In the genomic region with DNA sequence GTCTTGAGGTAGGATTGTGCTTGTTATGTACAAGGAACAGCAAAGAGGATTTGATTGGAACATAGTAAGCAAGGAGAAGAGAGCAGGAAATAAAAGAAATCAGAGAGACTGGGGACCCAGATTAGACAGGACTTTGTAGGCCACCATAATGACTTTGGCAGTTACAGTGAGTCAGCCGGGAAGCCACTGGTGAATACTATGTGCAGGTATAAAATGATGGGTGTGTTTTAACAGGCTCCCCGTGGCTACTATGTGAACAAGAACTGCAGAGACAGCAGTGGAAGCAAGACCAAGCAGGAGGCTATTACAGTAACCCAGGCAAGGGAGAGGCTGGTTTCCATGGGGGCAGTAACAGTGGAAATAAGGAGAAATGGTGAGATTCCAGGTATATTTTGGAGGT, we compare ENCODE assay signal across 15 cellular contexts.
"Had no signal": no experiment of that assay in that cellular context is flagged by ENCODE, and none has a peak within 500 bp of the region (broad histone marks: within the 10 kb centered on the region; RNA-seq: fewer than 3 reads in every experiment).

No MANE protein-coding gene starts in this region.

- H3K4me1 ChIP-seq: ascending aorta had no signal

- H3K27me3 ChIP-seq: ascending aorta, ovary, thyroid gland had no signal

- H3K4me1 Mint-ChIP-seq: activated B cell treated with CpG ODN at 0.5 μM for 24 hours; stimulated activated naive CD8-positive, alpha-beta T cell treated with anti-CD3 and anti-CD28 coated beads, Interleukin-15, amount 100 ng/mL, for 72 hours had no signal

- H3K9me3 ChIP-seq: ascending aorta, ovary, thyroid gland had no signal

- H3K27ac Mint-ChIP-seq: activated B cell treated with CpG ODN at 0.5 μM for 24 hours; activated naive CD8-positive, alpha-beta T cell treated with anti-CD3 and anti-CD28 coated beads, Interleukin-2, amount 50 U/mL, for 24 hours had no signal

- FAIRE-seq: colon had no signal

- DNase-seq: activated B cell treated with CpG ODN at 0.5 μM for 24 hours; activated CD4-positive, alpha-beta T cell treated with anti-CD3 and anti-CD28 coated beads, Interleukin-2, amount 50 U/mL, for 1 hour; activated naive CD4-positive, alpha-beta T cell treated with Interleukin-2 at 50 U/mL for 16 hours; activated naive CD8-positive, alpha-beta T cell treated with anti-CD3 and anti-CD28 coated beads, Interleukin-2, amount 50 U/mL, for 24 hours; activated T-cell treated with anti-CD3 and anti-CD28 coated beads, Interleukin-2, amount 50 U/mL, for 4 hours; effector CD4-positive, alpha-beta T cell; mesenchymal stem cell; ovary; stimulated activated CD4-positive, alpha-beta T cell treated with anti-CD3 and anti-CD28 coated beads, Interleukin-4, amount 100 ng/mL, for 1 hour; stimulated activated CD8-positive, alpha-beta memory T cell treated with anti-CD3 and anti-CD28 coated beads, Interleukin-4, amount 100 ng/mL, for 48 hours; stimulated activated naive CD8-positive, alpha-beta T cell treated with anti-CD3 and anti-CD28 coated beads, Interleukin-15, amount 100 ng/mL, for 72 hours; thyroid gland had no signal

- H3K4me3 ChIP-seq: ascending aorta, ovary, thyroid gland had no signal

- H3K9me3 Mint-ChIP-seq: activated B cell treated with CpG ODN at 0.5 μM for 24 hours; activated naive CD8-positive, alpha-beta T cell treated with anti-CD3 and anti-CD28 coated beads, Interleukin-2, amount 50 U/mL, for 24 hours; activated T-cell treated with anti-CD3 and anti-CD28 coated beads, Interleukin-2, amount 50 U/mL, for 4 hours; stimulated activated naive CD8-positive, alpha-beta T cell treated with anti-CD3 and anti-CD28 coated beads, Interleukin-15, amount 100 ng/mL, for 72 hours had no signal

- H3K4me3 Mint-ChIP-seq: activated B cell treated with CpG ODN at 0.5 μM for 24 hours; activated naive CD8-positive, alpha-beta T cell treated with anti-CD3 and anti-CD28 coated beads, Interleukin-2, amount 50 U/mL, for 24 hours; activated T-cell treated with anti-CD3 and anti-CD28 coated beads, Interleukin-2, amount 50 U/mL, for 4 hours; stimulated activated naive CD8-positive, alpha-beta T cell treated with anti-CD3 and anti-CD28 coated beads, Interleukin-15, amount 100 ng/mL, for 72 hours had no signal

- H3K27me3 Mint-ChIP-seq: activated B cell treated with CpG ODN at 0.5 μM for 24 hours; activated naive CD8-positive, alpha-beta T cell treated with anti-CD3 and anti-CD28 coated beads, Interleukin-2, amount 50 U/mL, for 24 hours; stimulated activated naive CD8-positive, alpha-beta T cell treated with anti-CD3 and anti-CD28 coated beads, Interleukin-15, amount 100 ng/mL, for 72 hours had no signal

- ATAC-seq: activated naive CD8-positive, alpha-beta T cell treated with anti-CD3 and anti-CD28 coated beads, Interleukin-2, amount 50 U/mL, for 24 hours; activated T-cell treated with anti-CD3 and anti-CD28 coated beads, Interleukin-2, amount 50 U/mL, for 4 hours; SK-N-SH treated with all-trans-retinoic acid at 6 μM for 48 hours; stimulated activated naive CD8-positive, alpha-beta T cell treated with anti-CD3 and anti-CD28 coated beads, Interleukin-15, amount 100 ng/mL, for 72 hours had no signal

- H3K27ac ChIP-seq: ascending aorta, ovary, thyroid gland had no signal

- H3K36me3 ChIP-seq: ovary had no signal
